19 cellular contexts compared by ENCODE assay signal in genomic region chr16:72974142-72974769, GRCh38.
DNase-seq lines count a peak whose midpoint lies in the region; ATAC-seq and TF ChIP-seq lines count a peak whose summit lies in the region.
"Had no signal": no experiment of that assay in that cellular context is flagged by ENCODE, and none has a peak within 500 bp of the region (broad histone marks: within the 10 kb centered on the region; RNA-seq: fewer than 3 reads in every experiment).

No MANE protein-coding gene starts in this region.

- H3K27ac ChIP-seq in left lung (no peak overlapping the region), prostate gland (peak overlapping the region in 1 of 2 donors; percentile 67)
- H3K27ac ChIP-seq: colonic mucosa, transverse colon had no signal

- intact Hi-C loops in left lung (cut with DNase I) (no loop called here), prostate gland (cut with DNase I) (no loop called here)

- H3K27me3 ChIP-seq in left lung, result no peaks in the 10 kb centered on the region
- H3K27me3 ChIP-seq in prostate gland (replicated peaks; ENCODE audit: insufficient read depth), result no peaks in the 10 kb centered on the region
- H3K27me3 ChIP-seq: colonic mucosa, transverse colon had no signal

- TF ChIP-seq CTCF in left lung (IDR thresholded peaks at IDR 0.05), result no peak
- TF ChIP-seq CTCF in prostate gland (IDR thresholded peaks at IDR 0.05), result no peak

- TF ChIP-seq POLR2A in prostate gland (IDR thresholded peaks at IDR 0.05), result no peak

- H3K36me3 ChIP-seq in left lung (no peaks in the 10 kb centered on the region), prostate gland (no peaks in the 10 kb centered on the region)
- H3K36me3 ChIP-seq: colonic mucosa, transverse colon had no signal

- peaks cover 0 to 7% of the 10 kb centered on the region in 2 donors for H3K4me1 ChIP-seq in left lung
- peaks cover 24% of the 10 kb centered on the region for H3K4me1 ChIP-seq in prostate gland (replicated peaks)
- H3K4me1 ChIP-seq: colonic mucosa had no signal

- H3K9me3 ChIP-seq in left lung (no peaks in the 10 kb centered on the region), prostate gland (no peaks in the 10 kb centered on the region)
- H3K9me3 ChIP-seq: colonic mucosa, transverse colon had no signal

- DNase-seq in DMS153 (lab: John Stamatoyannopoulos, UW), result peak; percentile 65
- DNase-seq in NCI-H1092 (lab: John Stamatoyannopoulos, UW), result peak; percentile 71
- DNase-seq in SHP77 (lab: John Stamatoyannopoulos, UW), result peak; percentile 49 to 69
- no peak for DNase-seq in left lung
- DNase-seq in cortex of kidney (lab: John Stamatoyannopoulos, UW), result no peak
- DNase-seq in prostate gland (ENCODE audit: low spot score), result no peak
- DNase-seq in medulla oblongata (ENCODE audit: extremely low spot score), result no peak
- no peak for DNase-seq in stimulated activated CD4-positive, alpha-beta T cell treated with anti-CD3 and anti-CD28 coated beads, Interleukin-2, amount 100 ng/mL, for 48 hours
- DNase-seq: activated CD4-positive, alpha-beta T cell treated with anti-CD3 and anti-CD28 coated beads for 48 hours; activated naive CD8-positive, alpha-beta T cell treated with anti-CD3 and anti-CD28 coated beads, Interleukin-2, amount 10 ng/mL, durations not matched to agents 7 days and 5 days; colonic mucosa; mesendoderm; naive thymus-derived CD8-positive, alpha-beta T cell; NCI-H1436 treated with DMSO at 0.1 percent for 48 hours; stimulated activated CD4-positive, alpha-beta T cell treated with anti-CD3 and anti-CD28 coated beads, Interleukin-2, amount 100 ng/mL, for 24 hours; SW 1271; transverse colon had no signal

- H3K4me3 ChIP-seq in left lung (no peak overlapping the region), prostate gland (no peak overlapping the region)
- H3K4me3 ChIP-seq: colonic mucosa, GM23338, transverse colon had no signal

- peak; percentile 18 for ATAC-seq in left lung
- ATAC-seq: activated T-helper 17 cell treated with anti-CD3 and anti-CD28 coated beads, Interleukin-2, amount 50 U/mL, for 72 hours; GM23338; naive thymus-derived CD8-positive, alpha-beta T cell had no signal

- WGBS in prostate gland, result 45% methylated on average over 13 of the region's 13 CpGs

Comparison
In these comparisons a context has a peak if more than half of its experiments do, and no peak if none do; other contexts are left out.
1. DNase-seq: peak in DMS153 (single experiment), NCI-H1092 (single experiment) and SHP77 (2 of 2); none in left lung (0 of 2), cortex of kidney (single experiment), prostate gland (single experiment), medulla oblongata (single experiment) and stimulated activated CD4-positive, alpha-beta T cell treated with anti-CD3 and anti-CD28 coated beads, Interleukin-2, amount 100 ng/mL, for 48 hours (0 of 2).